11 cellular contexts compared by ENCODE assay signal in genomic region chr2:233250568-233250967, GRCh38. TPM values are rescaled to one million over a fixed set of nuclear protein-coding genes. Genes with fewer than 3 reads are reported as not detected.
DNase-seq lines count a peak whose midpoint lies in the region; ATAC-seq and TF ChIP-seq lines count a peak whose summit lies in the region.
"Had no signal": no experiment of that assay in that cellular context is flagged by ENCODE, and none has a peak within 500 bp of the region (broad histone marks: within the 10 kb centered on the region; RNA-seq: fewer than 3 reads in every experiment).

No MANE protein-coding gene starts in this region.

- no peaks in the 10 kb centered on the region for H3K9me3 Mint-ChIP-seq in CD14-positive monocyte
- no peaks in the 10 kb centered on the region for H3K9me3 Mint-ChIP-seq in activated naive CD8-positive, alpha-beta T cell treated with anti-CD3 and anti-CD28 coated beads for 36 hours
- no peaks in the 10 kb centered on the region for H3K9me3 Mint-ChIP-seq in naive thymus-derived CD4-positive, alpha-beta T cell

- TF ChIP-seq CTCF in CD14-positive monocyte (IDR thresholded peaks at IDR 0.05): no peak
- no peak for TF ChIP-seq CTCF in HEK293 (tag by site-specific recombination; IDR thresholded peaks at IDR 0.05)

- peaks cover 0 to 9% of the 10 kb centered on the region in 2 donors for H3K36me3 Mint-ChIP-seq in CD14-positive monocyte
- H3K36me3 Mint-ChIP-seq in activated naive CD8-positive, alpha-beta T cell treated with anti-CD3 and anti-CD28 coated beads for 36 hours: peaks cover 9% of the 10 kb centered on the region
- peaks cover 0 to 26% (median 7%) of the 10 kb centered on the region in 5 donors for H3K36me3 Mint-ChIP-seq in naive thymus-derived CD4-positive, alpha-beta T cell

- no peak overlapping the region for H3K4me3 Mint-ChIP-seq in CD14-positive monocyte
- no peak overlapping the region for H3K4me3 Mint-ChIP-seq in activated naive CD8-positive, alpha-beta T cell treated with anti-CD3 and anti-CD28 coated beads for 36 hours
- H3K4me3 Mint-ChIP-seq in naive thymus-derived CD4-positive, alpha-beta T cell: peak overlapping the region in 9 of 10 donors; percentile 86 to 96 (median 92)

- H3K4me1 Mint-ChIP-seq in CD14-positive monocyte: peaks cover 52% of the 10 kb centered on the region
- peaks cover 59% of the 10 kb centered on the region for H3K4me1 Mint-ChIP-seq in activated naive CD8-positive, alpha-beta T cell treated with anti-CD3 and anti-CD28 coated beads for 36 hours
- peaks cover 45 to 76% (median 66%) of the 10 kb centered on the region in 7 donors for H3K4me1 Mint-ChIP-seq in naive thymus-derived CD4-positive, alpha-beta T cell

- DNase-seq in CD14-positive monocyte (ENCODE audit: low spot score): no peak
- DNase-seq in activated naive CD8-positive, alpha-beta T cell treated with anti-CD3 and anti-CD28 coated beads for 36 hours: no peak
- no peak for DNase-seq in naive thymus-derived CD4-positive, alpha-beta T cell
- no peak for DNase-seq in NCI-H2029 treated with DMSO at 0.1 percent for 48 hours (lab: John Stamatoyannopoulos, UW)
- DNase-seq: left cardiac atrium had no signal

- H3K27ac ChIP-seq in HEK293 (ENCODE audit: extremely low read depth, low read depth, low read length): no peak overlapping the region
- H3K27ac ChIP-seq in naive thymus-derived CD4-positive, alpha-beta T cell (ENCODE audit: low read depth, low read length): peak overlapping the region; percentile 81

- peaks cover 0 to 20% of the 10 kb centered on the region in 2 experiments; a peak in 1 of 3 replicates for H3K36me3 ChIP-seq in HEK293 (ENCODE audit: control insufficient read depth in 2 of 2, insufficient read depth in 1 of 2, low read length in 2 of 2)
- H3K36me3 ChIP-seq in naive thymus-derived CD4-positive, alpha-beta T cell (ENCODE audit: control insufficient read depth in 2 of 3, insufficient read depth in 3 of 3, low read length in 3 of 3): peaks cover 0 to 11% (median 0%) of the 10 kb centered on the region in 3 experiments

- POLR2A ChIA-PET in HEK293 (lab: Yijun Ruan, JAX): no interaction called here
- POLR2A ChIA-PET in naive thymus-derived CD4-positive, alpha-beta T cell (lab: Charles Lee): interaction anchor here (1.1 to 6.8 kb wide), 8 partner anchors 11 to 190 kb away, joined by 3 to 46 read pairs (median 8); partner anchors contain the start of gene INPP5D

- no peak overlapping the region for H3K4me3 ChIP-seq in HEK293 (ENCODE audit: low read depth, low read length)
- H3K4me3 ChIP-seq in naive thymus-derived CD4-positive, alpha-beta T cell (ENCODE audit: low read length): peak overlapping the region; percentile 57

- CTCF ChIA-PET in HEK293 (lab: Yijun Ruan, JAX): interaction anchor here (0.5 to 3.0 kb wide), 21 partner anchors 11 to 482 kb away, joined by 3 to 20 read pairs (median 4); no protein-coding TSS in a partner anchor
- CTCF ChIA-PET in naive thymus-derived CD4-positive, alpha-beta T cell (lab: Charles Lee): interaction anchor here (0.7 to 2.7 kb wide), 10 partner anchors 18 to 398 kb away, joined by 3 to 13 read pairs (median 4); no protein-coding TSS in a partner anchor

- intact Hi-C loops in CD14-positive monocyte (cut with micrococcal nuclease): loop anchor here (5.0 to 10.0 kb wide), 5 partner anchors 58 to 416 kb away; no protein-coding TSS in a partner anchor
- intact Hi-C loops in naive thymus-derived CD4-positive, alpha-beta T cell (cut with micrococcal nuclease): loop anchor here (2.0 to 5.0 kb wide), 8 partner anchors 43 to 1788 kb away; partner anchors contain the start of genes EIF4E2 (in 1 of the 2), NCL (in 1 of the 2), PDE6D (in 1 of the 2) and TIGD1 (in 1 of the 2)

- no peaks in the 10 kb centered on the region for H3K27me3 Mint-ChIP-seq in CD14-positive monocyte (ENCODE audit: low read depth in 3 of 3)
- no peaks in the 10 kb centered on the region for H3K27me3 Mint-ChIP-seq in activated naive CD8-positive, alpha-beta T cell treated with anti-CD3 and anti-CD28 coated beads for 36 hours
- H3K27me3 Mint-ChIP-seq in naive thymus-derived CD4-positive, alpha-beta T cell: no peaks in the 10 kb centered on the region

- no peaks in the 10 kb centered on the region for H3K4me1 ChIP-seq in HEK293 (ENCODE audit: control insufficient read depth, insufficient read depth, low read length)
- H3K4me1 ChIP-seq in naive thymus-derived CD4-positive, alpha-beta T cell (ENCODE audit: control insufficient read depth in 2 of 2, insufficient read depth in 2 of 2, low read length in 2 of 2): peaks cover 36 to 48% of the 10 kb centered on the region in 2 donors

- H3K27ac Mint-ChIP-seq in CD14-positive monocyte: peak overlapping the region; percentile 82 to 94 (median 92)
- peak overlapping the region; percentile 98 for H3K27ac Mint-ChIP-seq in activated naive CD8-positive, alpha-beta T cell treated with anti-CD3 and anti-CD28 coated beads for 36 hours
- peak overlapping the region; percentile 87 to 98 (median 93) for H3K27ac Mint-ChIP-seq in naive thymus-derived CD4-positive, alpha-beta T cell

- H3K9me3 ChIP-seq in HEK293 (ENCODE audit: control insufficient read depth, insufficient read depth, low read depth, low read length): no peaks in the 10 kb centered on the region
- H3K9me3 ChIP-seq in naive thymus-derived CD4-positive, alpha-beta T cell (ENCODE audit: control insufficient read depth in 2 of 3, low read length in 3 of 3): no peaks in the 10 kb centered on the region
- H3K9me3 ChIP-seq: upper lobe of left lung had no signal

- no peaks in the 10 kb centered on the region for H3K27me3 ChIP-seq in naive thymus-derived CD4-positive, alpha-beta T cell (ENCODE audit: control insufficient read depth in 2 of 2, insufficient read depth in 2 of 2, low read length in 2 of 2)
- H3K27me3 ChIP-seq: upper lobe of left lung had no signal

- no peak for ATAC-seq in naive thymus-derived CD4-positive, alpha-beta T cell
- ATAC-seq in GM21619 (IDR thresholded peaks at IDR 0.05; ENCODE audit: unreplicated experiment): no peak
- ATAC-seq in HG02610 (IDR thresholded peaks at IDR 0.05; ENCODE audit: unreplicated experiment): no peak
- ATAC-seq in GM21576 (IDR thresholded peaks at IDR 0.05; ENCODE audit: unreplicated experiment): no peak

TF ChIP-seq in HEK293, 187 proteins besides CTCF, POLR2A, EP300 and RAD21:
- TF ChIP-seq FEZF1 (tag by site-specific recombination; IDR thresholded peaks at IDR 0.05) (no peak), SETDB1 (IDR thresholded peaks at IDR 0.05; ENCODE audit: insufficient read length, low read length) (peak; percentile 11)

RNA-seq across cellular contexts. Expression of gene ATG16L1, which starts 0.9 kb away (rescaled TPM):
- polyA plus RNA-seq in CD14-positive monocyte: 1 to 10 TPM; 3.3 to 4.3 TPM
- total RNA-seq in activated naive CD8-positive, alpha-beta T cell treated with anti-CD3 and anti-CD28 coated beads for 36 hours: 10 to 100 TPM; 23.4 to 26.1 TPM
- 100 to 1,000 TPM in 1 of 5 experiments, 10 to 100 TPM in 4; 61.7 to 115 (median 83.3) TPM for total RNA-seq in naive thymus-derived CD4-positive, alpha-beta T cell
- polyA plus RNA-seq in naive thymus-derived CD4-positive, alpha-beta T cell: 10 to 100 TPM; 16.0 to 21.9 TPM

RNA-seq across cellular contexts. Expression of gene SAG, which starts 57.0 kb away (rescaled TPM):
- polyA plus RNA-seq in CD14-positive monocyte: under 1 TPM in 1 of 2 donors, not detected in 1; 0.87 TPM
- total RNA-seq in activated naive CD8-positive, alpha-beta T cell treated with anti-CD3 and anti-CD28 coated beads for 36 hours: under 1 TPM in 1 of 2 experiments, not detected in 1; 0.31 TPM
- under 1 TPM in 3 of 5 experiments, not detected in 2; 0.05 to 0.65 (median 0.10) TPM for total RNA-seq in naive thymus-derived CD4-positive, alpha-beta T cell
- not detected for polyA plus RNA-seq in naive thymus-derived CD4-positive, alpha-beta T cell
- total RNA-seq: left cardiac atrium, renal cortical epithelial cell had no signal

Comparison
In these comparisons a context has a peak if more than half of its experiments do, and no peak if none do; other contexts are left out.
1. H3K4me3 Mint-ChIP-seq: peak in naive thymus-derived CD4-positive, alpha-beta T cell (9 of 10); none in CD14-positive monocyte (0 of 2) and activated naive CD8-positive, alpha-beta T cell treated with anti-CD3 and anti-CD28 coated beads for 36 hours (single experiment).
2. Peak in every context shown above with its lines, with median percentiles within 50 percentile points of each other: H3K27ac Mint-ChIP-seq.